In genomic region chr18:73201940-73202339, GRCh38 we compare ENCODE assay signal across 19 cellular contexts.
A peak's percentile ranks its signal among the peaks of the same experiment; 100 is the strongest.
DNase-seq lines count a peak whose midpoint lies in the region; ATAC-seq, FAIRE-seq and TF ChIP-seq lines count a peak whose summit lies in the region.
"Had no signal": no experiment of that assay in that cellular context is flagged by ENCODE, and none has a peak within 500 bp of the region (broad histone marks: within the 10 kb centered on the region; RNA-seq: fewer than 3 reads in every experiment).

No MANE protein-coding gene starts in this region.

- H3K9me3 ChIP-seq in A673 (ENCODE audit: low read depth, low read length, poor library complexity, severe bottlenecking) (no peaks in the 10 kb centered on the region), RWPE2 (ENCODE audit: severe bottlenecking) (no peaks in the 10 kb centered on the region), lower lobe of right lung (no peaks in the 10 kb centered on the region)
- H3K9me3 ChIP-seq: Caco-2 had no signal

- no peak overlapping the region for H3K4me3 ChIP-seq in A673 (ENCODE audit: low read depth, low read length, poor library complexity, severe bottlenecking)
- H3K4me3 ChIP-seq in RWPE2 (ENCODE audit: severe bottlenecking): no peak overlapping the region
- H3K4me3 ChIP-seq in epithelial cell of esophagus (ENCODE audit: low read length): no peak overlapping the region
- H3K4me3 ChIP-seq in lower lobe of right lung: no peak overlapping the region
- H3K4me3 ChIP-seq: GM12878, Peyer's patch had no signal

- H3K4me1 ChIP-seq in A673 (ENCODE audit: insufficient read depth, low read length, poor library complexity, severe bottlenecking) (no peaks in the 10 kb centered on the region), RWPE2 (ENCODE audit: insufficient read depth, poor library complexity, severe bottlenecking) (peaks cover 17% of the 10 kb centered on the region), lower lobe of right lung (no peaks in the 10 kb centered on the region)
- H3K4me1 ChIP-seq: Caco-2, Peyer's patch had no signal

- ATAC-seq in RWPE2 (ENCODE audit: low read depth) (peak; percentile 78), lower lobe of right lung (no peak)
- ATAC-seq: GM12878, SK-N-SH treated with all-trans-retinoic acid at 6 μM for 48 hours had no signal

- TF ChIP-seq CTCF in A673 (conservative IDR thresholded peaks at IDR 0.05; ENCODE audit: low read depth, low read length) (no peak), RWPE2 (IDR thresholded peaks at IDR 0.05; ENCODE audit: poor library complexity, severe bottlenecking) (no peak), epithelial cell of esophagus (IDR thresholded peaks at IDR 0.05; ENCODE audit: insufficient read depth, low read depth, low read length, missing control alignments) (no peak), lower lobe of right lung (IDR thresholded peaks at IDR 0.05) (no peak)

- no peak for FAIRE-seq in GM19239 (lab: Jason Lieb, UNC)
- FAIRE-seq: GM12878 had no signal

- no peaks in the 10 kb centered on the region for H3K36me3 ChIP-seq in A673 (ENCODE audit: insufficient read depth, low read length, poor library complexity, severe bottlenecking)
- no peaks in the 10 kb centered on the region for H3K36me3 ChIP-seq in RWPE2 (ENCODE audit: low read depth)
- H3K36me3 ChIP-seq in lower lobe of right lung: no peaks in the 10 kb centered on the region
- H3K36me3 ChIP-seq: Peyer's patch had no signal

- DNase-seq in A673 (ENCODE audit: low spot score): peak; percentile 46
- peak; percentile 4 for DNase-seq in HT1080 (ENCODE audit: low read depth)
- DNase-seq in RWPE2 (ENCODE audit: low spot score): no peak
- peak; percentile 66 for DNase-seq in epithelial cell of esophagus (ENCODE audit: low read depth)
- DNase-seq in lower lobe of right lung: no peak
- DNase-seq in GM19239 (ENCODE audit: insufficient read length, low spot score): no peak
- no peak for DNase-seq in T-helper 2 cell
- DNase-seq in cardiac septum (ENCODE audit: low spot score): no peak
- DNase-seq: 8988T; Caco-2; CD4-positive, alpha-beta T cell; DMS153; NCI-H1436; NCI-H1930; Peyer's patch; SHP77 treated with DMSO at 0.1 percent for 48 hours had no signal

- H3K27me3 ChIP-seq in A673 (replicated peaks; ENCODE audit: insufficient read depth, low read depth, low read length, poor library complexity) (no peaks in the 10 kb centered on the region), RWPE2 (ENCODE audit: insufficient read depth, poor library complexity, severe bottlenecking) (no peaks in the 10 kb centered on the region), lower lobe of right lung (ENCODE audit: low read depth) (no peaks in the 10 kb centered on the region)
- H3K27me3 ChIP-seq: Peyer's patch had no signal

- POLR2A ChIA-PET in A673 (lab: Charles Lee; ENCODE audit: low non-redundant PET): no interaction called here

- no peak overlapping the region for H3K27ac ChIP-seq in A673 (ENCODE audit: low read depth, low read length, poor library complexity, severe bottlenecking)
- no peak overlapping the region for H3K27ac ChIP-seq in RWPE2 (ENCODE audit: poor library complexity, severe bottlenecking)
- no peak overlapping the region for H3K27ac ChIP-seq in lower lobe of right lung
- H3K27ac ChIP-seq: KMS-11, Peyer's patch had no signal

- intact Hi-C loops in A673 (cut with micrococcal nuclease; ENCODE audit: unreplicated experiment): no loop called here
- intact Hi-C loops in lower lobe of right lung (cut with DNase I): no loop called here
- intact Hi-C loops in cardiac septum (cut with DNase I): no loop called here

- CTCF ChIA-PET in A673 (lab: Charles Lee): no interaction called here

- no TSS peak for BruUV-seq in A673 (replicated peaks; lab: Mats Ljungman, UMichigan)

Comparison
In these comparisons a context has a peak if more than half of its experiments do, and no peak if none do; other contexts are left out.
1. DNase-seq: peak in A673 (single experiment), HT1080 (single experiment) and epithelial cell of esophagus (single experiment); none in RWPE2 (single experiment), lower lobe of right lung (single experiment), GM19239 (single experiment), T-helper 2 cell (0 of 5) and cardiac septum (single experiment).